8 cellular contexts compared by ENCODE assay signal in genomic region chr5:31664566-31664965, GRCh38. TPM values are rescaled to one million over a fixed set of nuclear protein-coding genes. Genes with fewer than 3 reads are reported as not detected.
DNase-seq lines count a peak whose midpoint lies in the region; ATAC-seq lines count a peak whose summit lies in the region.

No MANE protein-coding gene starts in this region.

- peak; percentile 74 for DNase-seq in ELF-1 (ENCODE audit: low read depth, low spot score)
- DNase-seq in HAP-1 (ENCODE audit: low spot score in 2 of 2), result peak; percentile 34 to 43
- DNase-seq in SK-MEL-5 (ENCODE audit: low read depth, low spot score), result peak; percentile 91
- peak; percentile 79 for DNase-seq in islet precursor cell
- DNase-seq in left colon, result no peak
- DNase-seq in NCI-H1694 (lab: John Stamatoyannopoulos, UW), result no peak
- no peak for DNase-seq in stimulated activated CD4-positive, alpha-beta T cell treated with anti-CD3 and anti-CD28 coated beads, Interleukin-12 subunit alpha, Interleukin-12 subunit beta, amount 100 ng/mL, for 4 hours

- H3K4me3 ChIP-seq in HAP-1, result no peak overlapping the region

- no peaks in the 10 kb centered on the region for H3K4me1 ChIP-seq in HAP-1

- intact Hi-C loops in left colon (cut with DNase I, micrococcal nuclease), result no loop called here

- H3K9me3 ChIP-seq in HAP-1, result no peaks in the 10 kb centered on the region; the same call in 1 of the 2 replicates

- H3K27me3 ChIP-seq in HAP-1 (ENCODE audit: low read depth), result no peaks in the 10 kb centered on the region

- no peak for ATAC-seq in left colon
- no peak for ATAC-seq in HG03565 (IDR thresholded peaks at IDR 0.05; ENCODE audit: unreplicated experiment)

- no peaks in the 10 kb centered on the region for H3K36me3 ChIP-seq in HAP-1 (replicated peaks)

- in situ Hi-C loops in HAP-1 (cut with MboI; ENCODE audit: low sequenced_read_pairs), result no loop called here
- in situ Hi-C loops in SK-MEL-5 (cut with HindIII; ENCODE audit: low pct_unique_long_range_greater_than_20kb, low sequenced_read_pairs), result no loop called here

RNA-seq across cellular contexts. Expression of gene PDZD2, which starts 25.6 kb away (rescaled TPM):
- total RNA-seq in SK-MEL-5 (2014; rRNA removed; shearing (Covaris generic)), result 0.11 and 0.26 TPM in 2 replicates
- 0.13 and 1.6 TPM in 2 replicates for polyA plus RNA-seq in SK-MEL-5 (2015; cell fraction: cytosol; rRNA removed)
- polyA plus RNA-seq in SK-MEL-5 (2015; cell fraction: nucleus; rRNA removed), result 0.15 and 0.20 TPM in 2 replicates
- total RNA-seq in left colon, result 1 to 10 TPM; 1.6 to 2.3 TPM

Comparison
In these comparisons a context has a peak if more than half of its experiments do, and no peak if none do; other contexts are left out.
1. DNase-seq: peak in ELF-1 (single experiment), HAP-1 (2 of 2), SK-MEL-5 (single experiment) and islet precursor cell (single experiment); none in left colon (0 of 2), NCI-H1694 (single experiment) and stimulated activated CD4-positive, alpha-beta T cell treated with anti-CD3 and anti-CD28 coated beads, Interleukin-12 subunit alpha, Interleukin-12 subunit beta, amount 100 ng/mL, for 4 hours (single experiment).